ENCODE assay signal across 9 cellular contexts in genomic region chr15:30922469-30923311, GRCh38. TPM values are rescaled to one million over a fixed set of nuclear protein-coding genes. Genes with fewer than 3 reads are reported as not detected.
DNase-seq lines count a peak whose midpoint lies in the region; ATAC-seq, FAIRE-seq and TF ChIP-seq lines count a peak whose summit lies in the region.
"Had no signal": no experiment of that assay in that cellular context is flagged by ENCODE, and none has a peak within 500 bp of the region (broad histone marks: within the 10 kb centered on the region; RNA-seq: fewer than 3 reads in every experiment).

No MANE protein-coding gene starts in this region.

- peaks cover 78% of the 10 kb centered on the region for H3K4me1 Mint-ChIP-seq in nephron progenitor cell

- H3K4me3 ChIP-seq in AG10803 (ENCODE audit: low read length) (no peak overlapping the region), BE2C (ENCODE audit: low read depth, low read length) (no peak overlapping the region)

- H3K9me3 ChIP-seq in BE2C = no peaks in the 10 kb centered on the region

- peaks cover 38% of the 10 kb centered on the region for H3K36me3 Mint-ChIP-seq in nephron progenitor cell (ENCODE audit: low read depth)

- ATAC-seq in GM19452 (IDR thresholded peaks at IDR 0.05; ENCODE audit: unreplicated experiment) = no peak

- peaks cover 6% of the 10 kb centered on the region; the same call in 1 of the 2 replicates for H3K4me1 ChIP-seq in BE2C

- TF ChIP-seq CTCF in AG10803 (conservative IDR thresholded peaks at IDR 0.05; ENCODE audit: low read length) = no peak
- TF ChIP-seq CTCF in nephron progenitor cell (IDR thresholded peaks at IDR 0.05) = no peak
- no peak for TF ChIP-seq CTCF in BE2C (IDR thresholded peaks at IDR 0.05; ENCODE audit: low read depth, low read length)

- peak overlapping the region; percentile 89 for H3K27ac Mint-ChIP-seq in nephron progenitor cell

- FAIRE-seq in frontal cortex (lab: Jason Lieb, UNC) = no peak

- H3K4me3 Mint-ChIP-seq in nephron progenitor cell = peak overlapping the region; percentile 61

- in situ Hi-C loops in SK-MEL-5 (cut with HindIII; ENCODE audit: low pct_unique_long_range_greater_than_20kb, low sequenced_read_pairs) = no loop called here

- DNase-seq in AG10803 (ENCODE audit: low read depth) = peak; percentile 53
- peak; percentile 96 for DNase-seq in SK-MEL-5 (ENCODE audit: low read depth, low spot score)
- DNase-seq in frontal cortex (ENCODE audit: low spot score in 2 of 2) = peak; percentile 50 to 52
- peak; percentile 26 for DNase-seq in nephron progenitor cell
- no peak for DNase-seq in BE2C
- no peak for DNase-seq in AML-193 (lab: John Stamatoyannopoulos, UW)
- DNase-seq in germinal center (ENCODE audit: low spot score) = no peak
- DNase-seq: COR-L47 had no signal

- peaks cover 32% of the 10 kb centered on the region for H3K36me3 ChIP-seq in BE2C

- no peaks in the 10 kb centered on the region for H3K27me3 Mint-ChIP-seq in nephron progenitor cell (ENCODE audit: low read depth, poor library complexity)

- no peaks in the 10 kb centered on the region for H3K9me3 Mint-ChIP-seq in nephron progenitor cell

- no peaks in the 10 kb centered on the region for H3K27me3 ChIP-seq in BE2C

RNA-seq across cellular contexts. Expression of gene FAN1, which starts 19.0 kb away (rescaled TPM):
- total RNA-seq in SK-MEL-5 (2014; rRNA removed; shearing (Covaris generic)) = 13.5 and 13.8 TPM in 2 replicates
- polyA plus RNA-seq in SK-MEL-5 (2015; cell fraction: cytosol; rRNA removed) = 5.5 and 8.1 TPM in 2 replicates
- 176 and 192 TPM in 2 replicates for polyA plus RNA-seq in SK-MEL-5 (2015; cell fraction: nucleus; rRNA removed)
- 22.8 TPM for total RNA-seq in frontal cortex
- polyA plus RNA-seq in BE2C (2012; ENCODE audit: insufficient read depth, insufficient read length, low read depth) = 42.9 TPM

Comparison
In these comparisons a context has a peak if more than half of its experiments do, and no peak if none do; other contexts are left out.
1. DNase-seq: peak in AG10803 (single experiment), SK-MEL-5 (single experiment), frontal cortex (2 of 2) and nephron progenitor cell (single experiment); none in BE2C (single experiment), AML-193 (0 of 2) and germinal center (single experiment).